Comparison of ENCODE assay signal across 15 cellular contexts in genomic region chr7:39910108-39910869, GRCh38. TPM values are rescaled to one million over a fixed set of nuclear protein-coding genes. Genes with fewer than 3 reads are reported as not detected.
DNase-seq lines count a peak whose midpoint lies in the region; ATAC-seq and TF ChIP-seq lines count a peak whose summit lies in the region.
"Had no signal": no experiment of that assay in that cellular context is flagged by ENCODE, and none has a peak within 500 bp of the region (broad histone marks: within the 10 kb centered on the region; RNA-seq: fewer than 3 reads in every experiment).

No MANE protein-coding gene starts in this region.

- TF ChIP-seq CTCF in chondrocyte (IDR thresholded peaks at IDR 0.05) (no peak), osteocyte (IDR thresholded peaks at IDR 0.05) (no peak), omental fat pad (IDR thresholded peaks at IDR 0.05) (no peak), ovary (IDR thresholded peaks at IDR 0.05) (no peak)

- H3K27me3 Mint-ChIP-seq in chondrocyte (ENCODE audit: low read depth) (no peaks in the 10 kb centered on the region), osteocyte (ENCODE audit: unreplicated experiment) (peaks cover 31% of the 10 kb centered on the region)
- H3K27me3 Mint-ChIP-seq: effector memory CD8-positive, alpha-beta T cell had no signal

- H3K9me3 Mint-ChIP-seq in chondrocyte (ENCODE audit: low read depth) = peaks cover 22% of the 10 kb centered on the region
- H3K9me3 Mint-ChIP-seq in osteocyte (ENCODE audit: unreplicated experiment) = peaks cover 21% of the 10 kb centered on the region

- H3K27ac Mint-ChIP-seq in chondrocyte (ENCODE audit: unreplicated experiment) (peak overlapping the region; percentile 6), osteocyte (ENCODE audit: unreplicated experiment) (no peak overlapping the region)
- H3K27ac Mint-ChIP-seq: activated B cell treated with CpG ODN at 0.5 μM for 24 hours; effector memory CD8-positive, alpha-beta T cell; stimulated activated effector memory CD8-positive, alpha-beta T cell treated with anti-CD3 and anti-CD28 coated beads, Interleukin-12 subunit alpha, Interleukin-12 subunit beta, amount 100 ng/mL, for 72 hours had no signal

- H3K27ac ChIP-seq in ovary = no peak overlapping the region
- H3K27ac ChIP-seq: pancreas had no signal

- no peak for ATAC-seq in omental fat pad (ENCODE audit: low FRiP score)
- ATAC-seq: effector memory CD8-positive, alpha-beta T cell; pancreas; stimulated activated effector memory CD8-positive, alpha-beta T cell treated with anti-CD3 and anti-CD28 coated beads, Interleukin-12 subunit alpha, Interleukin-12 subunit beta, amount 100 ng/mL, for 72 hours had no signal

- H3K4me1 Mint-ChIP-seq in chondrocyte (ENCODE audit: low read depth) (peaks cover 7% of the 10 kb centered on the region), osteocyte (ENCODE audit: unreplicated experiment) (peaks cover 4% of the 10 kb centered on the region)

- intact Hi-C loops in ovary (cut with DNase I) = no loop called here

- no peaks in the 10 kb centered on the region for H3K4me1 ChIP-seq in ovary (ENCODE audit: insufficient read depth)
- H3K4me1 ChIP-seq: pancreas had no signal

- no peak for TF ChIP-seq POLR2A in ovary (IDR thresholded peaks at IDR 0.05)

- H3K4me3 ChIP-seq in ovary = no peak overlapping the region
- H3K4me3 ChIP-seq: pancreas had no signal

- no peaks in the 10 kb centered on the region for H3K27me3 ChIP-seq in ovary
- H3K27me3 ChIP-seq: pancreas had no signal

- 77 to 87% (median 86%) methylated on average over 7 of the region's 7 CpGs for WGBS in ovary, 3 donors

- H3K4me3 Mint-ChIP-seq in chondrocyte (ENCODE audit: unreplicated experiment) (no peak overlapping the region), osteocyte (ENCODE audit: unreplicated experiment) (no peak overlapping the region)
- H3K4me3 Mint-ChIP-seq: activated B cell treated with CpG ODN at 0.5 μM for 24 hours; effector memory CD8-positive, alpha-beta T cell; stimulated activated effector memory CD8-positive, alpha-beta T cell treated with anti-CD3 and anti-CD28 coated beads, Interleukin-12 subunit alpha, Interleukin-12 subunit beta, amount 100 ng/mL, for 72 hours had no signal

- H3K36me3 Mint-ChIP-seq in chondrocyte (ENCODE audit: low read depth) (peaks cover 5% of the 10 kb centered on the region), osteocyte (ENCODE audit: unreplicated experiment) (no peaks in the 10 kb centered on the region)
- H3K36me3 Mint-ChIP-seq: stimulated activated effector memory CD8-positive, alpha-beta T cell treated with anti-CD3 and anti-CD28 coated beads, Interleukin-12 subunit alpha, Interleukin-12 subunit beta, amount 100 ng/mL, for 72 hours had no signal

- no peaks in the 10 kb centered on the region for H3K9me3 ChIP-seq in ovary
- H3K9me3 ChIP-seq: pancreas had no signal

- DNase-seq in NCI-H82 (lab: John Stamatoyannopoulos, UW) (peak; percentile 12), NCI-H82 treated with DMSO at 0.1 percent for 48 hours (lab: John Stamatoyannopoulos, UW; ENCODE audit: unreplicated experiment) (no peak), NCI-H69 (lab: John Stamatoyannopoulos, UW) (peak; percentile 14), chondrocyte (ENCODE audit: low spot score) (no peak), osteocyte (ENCODE audit: extremely low spot score, unreplicated experiment) (peak; percentile 70), omental fat pad (ENCODE audit: low spot score) (no peak), ovary (no peak)
- no peak for DNase-seq in activated CD4-positive, alpha-beta T cell treated with anti-CD3 and anti-CD28 coated beads, Interleukin-2, amount 50 U/mL, for 4 hours
- DNase-seq: activated B cell treated with CpG ODN at 0.5 μM for 24 hours; amniotic stem cell; effector memory CD8-positive, alpha-beta T cell; mammary epithelial cell; pancreas; stimulated activated CD4-positive, alpha-beta T cell treated with anti-CD3 and anti-CD28 coated beads, Interleukin-1b, Interleukin-23, amount 100 ng/mL, for 48 hours had no signal

- no peak for TF ChIP-seq EP300 in ovary (IDR thresholded peaks at IDR 0.05)

- no peaks in the 10 kb centered on the region for H3K36me3 ChIP-seq in ovary
- H3K36me3 ChIP-seq: pancreas had no signal

RNA-seq across cellular contexts. Expression of gene CDK13, which starts 39.8 kb away (rescaled TPM):
- 55.8 to 66.6 TPM (median 58.8 TPM) in 3 replicates for total RNA-seq in chondrocyte
- 58.7 and 60.6 TPM in 2 replicates for total RNA-seq in osteocyte
- 10 to 100 TPM; 53.9 to 93.6 (median 60.3) TPM for total RNA-seq in omental fat pad
- total RNA-seq in ovary = 100 to 1,000 TPM in 1 of 7 donors, 10 to 100 TPM in 6; 62.7 to 124 (median 81.3) TPM
- 10 to 100 TPM; 25.9 to 61.5 TPM for polyA plus RNA-seq in ovary

Comparison
In these comparisons a context has a peak if more than half of its experiments do, and no peak if none do; other contexts are left out.
1. DNase-seq: peak in NCI-H82 (single experiment), NCI-H69 (single experiment) and osteocyte (single experiment); none in NCI-H82 treated with DMSO at 0.1 percent for 48 hours (single experiment), chondrocyte (single experiment), omental fat pad (single experiment), activated CD4-positive, alpha-beta T cell treated with anti-CD3 and anti-CD28 coated beads, Interleukin-2, amount 50 U/mL, for 4 hours (0 of 2) and ovary (0 of 5).